In the genomic region with DNA sequence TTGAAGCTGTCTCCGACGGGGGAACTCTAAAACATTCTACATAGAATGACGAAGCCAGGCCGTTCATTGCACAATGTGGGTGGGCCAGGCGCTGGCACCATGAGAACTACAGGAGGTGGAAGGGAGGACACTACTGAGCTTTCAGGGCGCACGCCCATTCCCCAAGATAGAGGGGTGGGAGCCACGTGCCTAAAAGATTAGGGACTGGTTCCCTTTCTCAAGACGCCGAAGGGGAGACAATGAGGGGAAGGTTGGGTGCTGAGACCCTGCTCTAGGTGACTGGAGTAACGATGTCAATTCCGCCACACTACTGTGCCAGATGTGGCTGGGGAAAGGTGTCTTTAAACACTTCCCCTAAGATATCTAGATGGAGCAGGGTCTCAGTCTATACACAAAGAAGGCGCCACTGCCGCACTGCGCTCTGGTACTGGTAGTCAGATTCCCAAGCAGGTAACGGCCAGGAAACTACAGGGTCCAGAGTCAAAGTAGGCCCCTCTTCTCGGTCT, we compare ENCODE assay signal across 8 cellular contexts. TPM values are rescaled to one million over a fixed set of nuclear protein-coding genes. Genes with fewer than 3 reads are reported as not detected.
DNase-seq lines count a peak whose midpoint lies in the region; ATAC-seq and TF ChIP-seq lines count a peak whose summit lies in the region.

No MANE protein-coding gene starts in this region.

- no peaks in the 10 kb centered on the region for H3K9me3 ChIP-seq in DND-41 (ENCODE audit: insufficient read depth, low read length, severe bottlenecking)

- H3K4me2 ChIP-seq in DND-41 (ENCODE audit: insufficient read depth, low read length) = peak overlapping the region; percentile 86

- H3K79me2 ChIP-seq in DND-41 (ENCODE audit: insufficient read depth, low read length) = peaks cover 59% of the 10 kb centered on the region

- 0 out of 3 replicates have a peak, but pooled peaks have one; percentile 2 for ATAC-seq in DND-41 (ENCODE audit: insufficient read depth, low read depth)
- peak; percentile 1 for ATAC-seq in HG03196 (IDR thresholded peaks at IDR 0.05; ENCODE audit: unreplicated experiment)
- peak; percentile 64 for ATAC-seq in omental fat pad (ENCODE audit: low FRiP score)
- no peak for ATAC-seq in HG03025 (IDR thresholded peaks at IDR 0.05; ENCODE audit: low FRiP score, unreplicated experiment)

- TF ChIP-seq CTCF in DND-41 (IDR thresholded peaks at IDR 0.05; ENCODE audit: borderline replicate concordance, extremely low read depth, low read length, poor library complexity, severe bottlenecking) = no peak
- no peak for TF ChIP-seq CTCF in WI38 (IDR thresholded peaks at IDR 0.05; ENCODE audit: low read depth, low read length)
- no peak for TF ChIP-seq CTCF in omental fat pad (IDR thresholded peaks at IDR 0.05)

- peaks cover 22% of the 10 kb centered on the region for H3K36me3 ChIP-seq in DND-41 (ENCODE audit: insufficient read depth, low read length)

- H3K27me3 ChIP-seq in DND-41 (ENCODE audit: insufficient read depth, low read length, poor library complexity) = no peaks in the 10 kb centered on the region

- H3K4me1 ChIP-seq in DND-41 (ENCODE audit: insufficient read depth, low read length) = peaks cover 46% of the 10 kb centered on the region

- H3K9ac ChIP-seq in DND-41 (ENCODE audit: low read depth, low read length) = peak overlapping the region; percentile 99

- DNase-seq in DND-41 (no peak), fibroblast of the conjunctiva (ENCODE audit: low read depth) (peak; percentile 16), omental fat pad (ENCODE audit: low spot score) (peak; percentile 54), Ammon's horn (ENCODE audit: low spot score) (no peak)
- no peak for DNase-seq in activated CD8-positive, alpha-beta memory T cell treated with anti-CD3 and anti-CD28 coated beads, Interleukin-2, amount 50 U/mL, for 4 hours

- peaks cover 53% of the 10 kb centered on the region for H4K20me1 ChIP-seq in DND-41 (ENCODE audit: insufficient read depth, low read length)

- H3K4me3 ChIP-seq in DND-41 (ENCODE audit: low read depth in 1 of 2, low read length in 2 of 2) (peak overlapping the region; percentile 94), WI38 (ENCODE audit: low read depth, low read length) (peak overlapping the region; percentile 100)

- H2AFZ ChIP-seq in DND-41 (ENCODE audit: low read depth, low read length) = peak overlapping the region; percentile 23; the same call in 1 of the 2 replicates

- peak overlapping the region; percentile 100 for H3K27ac ChIP-seq in DND-41 (ENCODE audit: low read length)

RNA-seq across cellular contexts. Expression of gene CSDE1, which starts 0.8 kb away (rescaled TPM):
- total RNA-seq in omental fat pad = 1,000 to 10,000 TPM in 3 of 4 donors, 100 to 1,000 TPM in 1; 879 to 1,224 (median 1,011) TPM

RNA-seq across cellular contexts. Expression of gene SIKE1, which starts 23.5 kb away (rescaled TPM):
- 10 to 100 TPM; 27.0 to 58.0 (median 38.7) TPM for total RNA-seq in omental fat pad

RNA-seq across cellular contexts. Expression of gene NRAS, which starts 40.4 kb away (rescaled TPM):
- total RNA-seq in omental fat pad = 10 to 100 TPM; 24.1 to 46.2 (median 31.9) TPM

Comparison
In these comparisons a context has a peak if more than half of its experiments do, and no peak if none do; other contexts are left out.
1. DNase-seq: peak in fibroblast of the conjunctiva (single experiment) and omental fat pad (single experiment); none in DND-41 (single experiment), activated CD8-positive, alpha-beta memory T cell treated with anti-CD3 and anti-CD28 coated beads, Interleukin-2, amount 50 U/mL, for 4 hours (single experiment) and Ammon's horn (single experiment).